In the genomic region with DNA sequence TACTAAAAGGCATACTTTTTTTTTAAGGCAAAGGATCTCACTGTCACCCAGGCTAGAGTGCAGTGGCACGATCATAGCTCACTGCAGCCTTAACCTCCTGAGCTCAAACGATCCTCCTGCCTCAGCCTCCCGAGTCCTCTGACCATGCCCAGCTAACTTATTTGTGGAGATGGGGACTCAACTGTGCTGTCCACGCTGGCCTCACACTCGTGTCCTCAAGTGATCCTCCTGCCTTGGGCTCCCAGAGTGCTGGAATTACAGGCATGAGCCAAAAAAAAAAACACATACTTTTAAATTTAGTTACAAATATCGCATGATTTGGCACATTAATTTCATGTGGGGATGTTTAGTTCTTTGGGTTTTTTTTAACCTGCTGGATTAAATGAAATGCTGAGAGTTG, we compare ENCODE assay signal across 17 cellular contexts.
DNase-seq lines count a peak whose midpoint lies in the region; ATAC-seq and TF ChIP-seq lines count a peak whose summit lies in the region.
"Had no signal": no experiment of that assay in that cellular context is flagged by ENCODE, and none has a peak within 500 bp of the region (broad histone marks: within the 10 kb centered on the region; RNA-seq: fewer than 3 reads in every experiment).

No MANE protein-coding gene starts in this region.

- intact Hi-C loops in gastrocnemius medialis (cut with DNase I; ENCODE audit: low total_unique reads): no loop called here

- H3K27me3 ChIP-seq in effector memory CD4-positive, alpha-beta T cell (replicated peaks; ENCODE audit: control insufficient read depth, insufficient read depth, low read length, poor library complexity, severe bottlenecking): no peaks in the 10 kb centered on the region
- no peaks in the 10 kb centered on the region for H3K27me3 ChIP-seq in gastrocnemius medialis
- H3K27me3 ChIP-seq: neural progenitor cell, SJSA1, uterus had no signal

- H3K4me3 Mint-ChIP-seq in T-helper 17 cell: no peak overlapping the region
- H3K4me3 Mint-ChIP-seq: neural progenitor cell had no signal

- peaks cover 40% of the 10 kb centered on the region for H3K4me1 Mint-ChIP-seq in T-helper 17 cell

- H3K36me3 Mint-ChIP-seq in T-helper 17 cell (ENCODE audit: low read depth): peaks cover 2% of the 10 kb centered on the region

- no peaks in the 10 kb centered on the region for H3K9me3 ChIP-seq in T-helper 17 cell (ENCODE audit: control insufficient read depth, low read length, poor library complexity, severe bottlenecking)
- H3K9me3 ChIP-seq in effector memory CD4-positive, alpha-beta T cell (ENCODE audit: control insufficient read depth, low read length): no peaks in the 10 kb centered on the region
- no peaks in the 10 kb centered on the region for H3K9me3 ChIP-seq in gastrocnemius medialis
- H3K9me3 ChIP-seq: SJSA1, uterus had no signal

- H3K27me3 Mint-ChIP-seq in T-helper 17 cell: no peaks in the 10 kb centered on the region

- DNase-seq in activated effector memory CD4-positive, alpha-beta T cell treated with anti-CD3 and anti-CD28 coated beads, Interleukin-2, amount 50 U/mL, for 16 hours: peak; percentile 41
- no peak for DNase-seq in activated effector memory CD4-positive, alpha-beta T cell treated with Interleukin-2 at 50 U/mL for 16 hours
- DNase-seq in T-helper 17 cell (no peak), gastrocnemius medialis (no peak), D341Med (ENCODE audit: low spot score) (no peak)
- no peak for DNase-seq in effector memory CD4-positive, alpha-beta T cell
- DNase-seq: CD8-positive, alpha-beta memory T cell; midbrain; stimulated activated CD4-positive, alpha-beta T cell treated with anti-CD3 and anti-CD28 coated beads, Interleukin-4, amount 100 ng/mL, for 1 hour; T-helper 9 cell; uterus had no signal

- in situ Hi-C loops in gastrocnemius medialis (cut with MboI; ENCODE audit: low sequenced_read_pairs in 4 of 4): no loop called here

- no peak for TF ChIP-seq CTCF in gastrocnemius medialis (IDR thresholded peaks at IDR 0.05 in 4 of 5, conservative IDR thresholded peaks at IDR 0.05 in 1 of 5)

- H3K4me3 ChIP-seq in effector memory CD4-positive, alpha-beta T cell (ENCODE audit: insufficient read depth, low read depth, low read length, poor library complexity, severe bottlenecking): no peak overlapping the region
- no peak overlapping the region for H3K4me3 ChIP-seq in gastrocnemius medialis
- H3K4me3 ChIP-seq: neural progenitor cell, SJSA1, smooth muscle cell, uterus had no signal

- ATAC-seq in T-helper 17 cell (no peak), gastrocnemius medialis (no peak), HG03378 (IDR thresholded peaks at IDR 0.05; ENCODE audit: unreplicated experiment) (no peak), GM18861 (IDR thresholded peaks at IDR 0.05; ENCODE audit: unreplicated experiment) (no peak)
- ATAC-seq: Panc1 had no signal

- peaks cover 59% of the 10 kb centered on the region for H3K4me1 ChIP-seq in effector memory CD4-positive, alpha-beta T cell (ENCODE audit: control insufficient read depth, insufficient read depth, low read length, poor library complexity, severe bottlenecking)
- H3K4me1 ChIP-seq in gastrocnemius medialis: peaks cover 64 to 73% of the 10 kb centered on the region in 2 donors
- H3K4me1 ChIP-seq: uterus had no signal

- H3K27ac Mint-ChIP-seq in T-helper 17 cell: peak overlapping the region; percentile 94
- H3K27ac Mint-ChIP-seq: neural progenitor cell had no signal

- H3K36me3 ChIP-seq in effector memory CD4-positive, alpha-beta T cell (ENCODE audit: control insufficient read depth, insufficient read depth, low read length): peaks cover 2% of the 10 kb centered on the region
- H3K36me3 ChIP-seq in gastrocnemius medialis: no peaks in the 10 kb centered on the region
- H3K36me3 ChIP-seq: neural progenitor cell, uterus had no signal

- peak overlapping the region; percentile 60 for H3K27ac ChIP-seq in effector memory CD4-positive, alpha-beta T cell (ENCODE audit: insufficient read depth, low read length, poor library complexity, severe bottlenecking)
- peak overlapping the region; percentile 20 to 84 (median 54) for H3K27ac ChIP-seq in gastrocnemius medialis
- H3K27ac ChIP-seq: neural progenitor cell had no signal

- no peak for TF ChIP-seq POLR2A in gastrocnemius medialis (IDR thresholded peaks at IDR 0.05)
